8 cellular contexts compared by ENCODE assay signal in genomic region chr17:44865231-44865660, GRCh38. TPM values are rescaled to one million over a fixed set of nuclear protein-coding genes. Genes with fewer than 3 reads are reported as not detected.
DNase-seq lines count a peak whose midpoint lies in the region; ATAC-seq and TF ChIP-seq lines count a peak whose summit lies in the region.

No MANE protein-coding gene starts in this region.

- DNase-seq in AG04449 (ENCODE audit: low read depth, low spot score): no peak
- peak; percentile 83 for DNase-seq in H7
- DNase-seq in NCI-H446 treated with DMSO at 0.1 percent for 48 hours (lab: John Stamatoyannopoulos, UW): peak; percentile 56
- peak; percentile 49 to 71 for DNase-seq in activated CD4-positive, alpha-beta T cell treated with anti-CD3 and anti-CD28 coated beads for 24 hours (ENCODE audit: low read depth in 2 of 2)
- peak; percentile 81 for DNase-seq in cerebellum (ENCODE audit: low spot score)
- peak; percentile 87 for DNase-seq in left kidney (ENCODE audit: low read depth, low spot score)
- DNase-seq in stimulated activated CD4-positive, alpha-beta T cell treated with anti-CD3 and anti-CD28 coated beads, Interleukin-2, amount 100 ng/mL, for 4 hours (ENCODE audit: low read depth): peak; percentile 54

- CTCF ChIA-PET in AG04449 (lab: Yijun Ruan, JAX): interaction anchor here (0.6 to 20.0 kb wide), 44 partner anchors 10 to 332 kb away, joined by 3 to 823 read pairs (median 5); partner anchors contain the start of genes ACBD4, ADAM11, GJC1 and HIGD1B

- no peak for ATAC-seq in HG02798 (IDR thresholded peaks at IDR 0.05; ENCODE audit: poor library complexity, unreplicated experiment)

- H3K4me3 ChIP-seq in AG04449 (ENCODE audit: low read depth, low read length) (no peak overlapping the region), H7 (ENCODE audit: insufficient read depth, low read depth, low read length) (no peak overlapping the region)

- peaks cover 46% of the 10 kb centered on the region for H3K36me3 ChIP-seq in H7 (replicated peaks; ENCODE audit: control insufficient read depth, insufficient read depth, low read length)

- POLR2A ChIA-PET in AG04449 (lab: Yijun Ruan, JAX): no interaction called here

- H3K27me3 ChIP-seq in H7 (ENCODE audit: control insufficient read depth, insufficient read depth, low read length): no peaks in the 10 kb centered on the region

- TF ChIP-seq CTCF in AG04449 (IDR thresholded peaks at IDR 0.05; ENCODE audit: insufficient read depth, low read length, missing control alignments): peak; percentile 70

RNA-seq across cellular contexts. Expression of gene HIGD1B, which starts 17.6 kb away (rescaled TPM):
- total RNA-seq in H7 (2014; rRNA removed; shearing (Covaris generic)): not detected in 2 replicates
- total RNA-seq in cerebellum: 1.5 TPM

RNA-seq across cellular contexts. Expression of gene EFTUD2, which starts 34.0 kb away (rescaled TPM):
- 122 and 137 TPM in 2 replicates for total RNA-seq in H7 (2014; rRNA removed; shearing (Covaris generic))
- total RNA-seq in cerebellum: 86.7 TPM

RNA-seq across cellular contexts. Expression of gene GJC1, which starts 35.2 kb away (rescaled TPM):
- total RNA-seq in H7 (2014; rRNA removed; shearing (Covaris generic)): 23.1 and 32.7 TPM in 2 replicates
- total RNA-seq in cerebellum: 32.5 TPM

RNA-seq across cellular contexts. Expression of gene GFAP, which starts 50.1 kb away (rescaled TPM):
- 0.10 and 0.85 TPM in 2 replicates for total RNA-seq in H7 (2014; rRNA removed; shearing (Covaris generic))
- total RNA-seq in cerebellum: 318 TPM
